8 cellular contexts compared by ENCODE assay signal in the genomic region with DNA sequence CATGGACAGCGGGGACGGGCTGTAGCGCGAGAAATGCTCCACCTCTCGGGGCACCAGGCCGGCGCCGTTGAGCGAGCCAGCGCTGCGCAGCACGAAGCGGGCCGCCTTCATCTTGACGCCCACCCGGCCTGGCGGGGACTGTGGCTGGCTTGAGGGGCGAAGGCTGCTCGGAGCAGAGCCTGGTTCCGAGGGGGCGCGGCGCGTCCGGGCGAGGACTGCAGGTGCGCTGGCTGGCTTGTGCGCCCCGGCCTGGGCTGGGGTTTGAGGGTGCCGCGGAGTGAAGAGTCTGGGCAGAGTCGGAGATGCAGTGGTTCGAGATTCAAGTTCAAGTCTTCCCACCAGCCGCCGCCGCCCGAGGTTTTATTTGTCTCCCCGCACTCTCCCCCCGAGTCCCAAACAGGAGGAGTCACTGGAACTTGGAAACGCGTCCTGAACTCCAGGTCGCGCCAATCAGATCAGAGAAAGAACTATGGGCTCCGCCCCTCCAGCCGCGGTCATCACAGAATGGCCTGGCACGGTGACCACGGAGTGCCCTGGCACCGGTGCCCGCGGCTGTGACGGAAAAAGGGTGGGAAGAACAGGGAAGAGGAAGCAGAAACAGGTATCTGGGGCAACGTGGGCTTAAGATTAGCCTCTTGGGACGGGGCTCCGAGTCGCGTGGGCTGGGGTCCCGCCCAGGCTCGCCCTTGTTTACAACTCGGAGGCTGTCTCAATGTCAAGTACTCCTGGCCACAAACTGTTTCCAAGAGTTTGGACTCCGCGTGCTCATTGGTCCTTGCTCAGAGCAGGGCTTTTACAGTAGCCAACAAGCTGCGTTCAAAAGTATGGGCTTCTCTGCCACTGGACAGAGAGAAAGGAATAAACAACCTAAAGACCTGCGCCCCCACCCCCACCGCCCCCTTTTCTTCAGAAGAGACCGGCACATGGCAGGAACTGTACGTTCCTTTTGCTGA. TPM values are rescaled to one million over a fixed set of nuclear protein-coding genes. Genes with fewer than 3 reads are reported as not detected.
DNase-seq lines count a peak whose midpoint lies in the region; ATAC-seq and TF ChIP-seq lines count a peak whose summit lies in the region.

A gene (minus strand): TSS at position 334 of the 953 bp plus-strand sequence. CDS start 223 bp downstream, at position 111.

- peaks cover 34% of the 10 kb centered on the region for H3K27me3 ChIP-seq in A673 (replicated peaks; ENCODE audit: insufficient read depth, low read depth, low read length, poor library complexity)
- no peaks in the 10 kb centered on the region for H3K27me3 ChIP-seq in HCT116 (ENCODE audit: insufficient read depth, low read length)
- H3K27me3 ChIP-seq in tibial artery, result no peaks in the 10 kb centered on the region

- no peaks in the 10 kb centered on the region for H3K36me3 ChIP-seq in A673 (ENCODE audit: insufficient read depth, low read length, poor library complexity, severe bottlenecking)
- no peaks in the 10 kb centered on the region for H3K36me3 ChIP-seq in HCT116 (ENCODE audit: control insufficient read depth in 1 of 2, insufficient read depth in 2 of 2, low read length in 2 of 2)
- no peaks in the 10 kb centered on the region for H3K36me3 ChIP-seq in mucosa of descending colon (ENCODE audit: low read depth)
- H3K36me3 ChIP-seq in tibial artery, result peaks cover 33 to 40% (median 34%) of the 10 kb centered on the region in 3 donors

- DNase-seq in A673 (ENCODE audit: low spot score) (peak; percentile 9), HCT116 (ENCODE audit: low read depth, low spot score) (peak; percentile 51), SW480 (ENCODE audit: low spot score) (peak; percentile 74), fibroblast of peridontal ligament (ENCODE audit: extremely low read depth) (peak; percentile 38), mucosa of descending colon (peak; percentile 91 to 95 (median 92)), tibial artery (peak; percentile 98 to 99)
- no peak for DNase-seq in stimulated activated CD4-positive, alpha-beta T cell treated with anti-CD3 and anti-CD28 coated beads, Interleukin-12 subunit alpha, Interleukin-12 subunit beta, amount 100 ng/mL, for 4 hours

- intact Hi-C loops in A673 (cut with micrococcal nuclease; ENCODE audit: unreplicated experiment), result no loop called here
- intact Hi-C loops in HCT116 (cut with micrococcal nuclease), result no loop called here
- intact Hi-C loops in mucosa of descending colon (cut with DNase I, micrococcal nuclease), result loop anchor here in 1 of 2 donors (5.0 kb wide), 1 partner anchor 49 kb away; no protein-coding TSS in a partner anchor
- intact Hi-C loops in tibial artery (cut with DNase I; ENCODE audit: low total_unique reads), result loop anchor here (1.0 kb wide), 1 partner anchor 47 kb away; no protein-coding TSS in a partner anchor

- H3K9me3 ChIP-seq in A673 (ENCODE audit: low read depth, low read length, poor library complexity, severe bottlenecking), result no peaks in the 10 kb centered on the region
- H3K9me3 ChIP-seq in HCT116 (ENCODE audit: control insufficient read depth in 1 of 2, insufficient read depth in 1 of 2, low read depth in 1 of 2, low read length in 2 of 2), result no peaks in the 10 kb centered on the region
- H3K9me3 ChIP-seq in mucosa of descending colon, result no peaks in the 10 kb centered on the region
- H3K9me3 ChIP-seq in tibial artery, result no peaks in the 10 kb centered on the region

- H3K4me3 ChIP-seq in A673 (ENCODE audit: low read depth, low read length, poor library complexity, severe bottlenecking) (peak within 1 kb of the TSS; percentile 46), HCT116 (replicated peaks in 1 of 2; ENCODE audit: low read depth in 1 of 2, low read length in 2 of 2) (peak within 1 kb of the TSS; percentile 54 to 64), mucosa of descending colon (peak within 1 kb of the TSS; percentile 79), tibial artery (peak within 1 kb of the TSS; percentile 89 to 90)

- no peaks in the 10 kb centered on the region for H4K20me1 ChIP-seq in HCT116 (ENCODE audit: insufficient read depth)

- H3K9ac ChIP-seq in HCT116 (ENCODE audit: low read length), result peak within 1 kb of the TSS; percentile 42

- no peak for TF ChIP-seq RAD21 in HCT116 (IDR thresholded peaks at IDR 0.05; ENCODE audit: low read depth)

- TF ChIP-seq CTCF in A673 (conservative IDR thresholded peaks at IDR 0.05; ENCODE audit: low read depth, low read length) (no peak), HCT116 (IDR thresholded peaks at IDR 0.05 in 2 of 3, conservative IDR thresholded peaks at IDR 0.05 in 1 of 3; ENCODE audit: borderline replicate concordance in 1 of 3, insufficient read depth in 1 of 3, low read depth in 2 of 3, low read length in 2 of 3) (no peak), mucosa of descending colon (IDR thresholded peaks at IDR 0.05) (no peak), tibial artery (IDR thresholded peaks at IDR 0.05) (no peak)

- RAD21 ChIA-PET in HCT116 (lab: Charles Lee; ENCODE audit: low non-redundant PET in 1 of 2, low total read pairs in 2 of 2, uncharacterized antibody in 2 of 2, unreplicated experiment in 2 of 2), result no interaction called here

- H3K4me1 ChIP-seq in A673 (ENCODE audit: insufficient read depth, low read length, poor library complexity, severe bottlenecking), result peaks cover 5% of the 10 kb centered on the region
- peaks cover 0 to 15% of the 10 kb centered on the region in 2 experiments; a peak in 3 of 4 replicates for H3K4me1 ChIP-seq in HCT116 (ENCODE audit: control insufficient read depth in 1 of 2, insufficient read depth in 2 of 2, low read length in 2 of 2)
- H3K4me1 ChIP-seq in mucosa of descending colon (ENCODE audit: low read depth), result peaks cover 5% of the 10 kb centered on the region
- peaks cover 0 to 37% (median 13%) of the 10 kb centered on the region in 4 donors for H3K4me1 ChIP-seq in tibial artery

- BruUV-seq in A673 (replicated peaks; lab: Mats Ljungman, UMichigan) (no TSS peak), HCT116 (replicated peaks; lab: Mats Ljungman, UMichigan) (TSS peak; percentile 72)

- no peaks in the 10 kb centered on the region for H3K9me2 ChIP-seq in HCT116 (ENCODE audit: insufficient read depth)

- peak within 1 kb of the TSS; percentile 92 for H3K4me2 ChIP-seq in HCT116 (ENCODE audit: low read length)

- no peaks in the 10 kb centered on the region for H3K79me2 ChIP-seq in HCT116 (ENCODE audit: insufficient read depth, low read length)

- CTCF ChIA-PET in A673 (lab: Charles Lee) (no interaction called here), HCT116 (lab: Charles Lee) (interaction anchor here (0.7 kb wide), 1 partner anchor 90 kb away, joined by 3 read pairs; no protein-coding TSS in a partner anchor)

- TF ChIP-seq POLR2A in HCT116 (IDR thresholded peaks at IDR 0.05; ENCODE audit: borderline replicate concordance, extremely low read depth, insufficient read depth, insufficient read length), result no peak

- H3K27ac ChIP-seq in A673 (ENCODE audit: low read depth, low read length, poor library complexity, severe bottlenecking) (no peak within 1 kb of the TSS), HCT116 (ENCODE audit: low read depth, low read length) (peak within 1 kb of the TSS; percentile 21; the same call in 1 of the 2 replicates), tibial artery (peak within 1 kb of the TSS; percentile 95 to 97)

- POLR2A ChIA-PET in A673 (lab: Charles Lee; ENCODE audit: low non-redundant PET) (no interaction called here), HCT116 (lab: Charles Lee) (interaction anchor here (1.2 kb wide), 1 partner anchor 51 kb away, joined by 3 read pairs; no protein-coding TSS in a partner anchor)

- peak within 1 kb of the TSS; percentile 93 for H2AFZ ChIP-seq in HCT116 (ENCODE audit: low read depth, low read length, poor library complexity, severe bottlenecking)

- ATAC-seq in HCT116 (peak; percentile 96), mucosa of descending colon (peak; percentile 96), GM21528 (IDR thresholded peaks at IDR 0.05; ENCODE audit: low FRiP score, unreplicated experiment) (no peak)

TF ChIP-seq in HCT116, 20 proteins besides CTCF, POLR2A, EP300 and RAD21 (continues in another document):
- TF ChIP-seq CBX3 (IDR thresholded peaks at IDR 0.05; ENCODE audit: low read depth), result no peak
- TF ChIP-seq, protein P1, sequence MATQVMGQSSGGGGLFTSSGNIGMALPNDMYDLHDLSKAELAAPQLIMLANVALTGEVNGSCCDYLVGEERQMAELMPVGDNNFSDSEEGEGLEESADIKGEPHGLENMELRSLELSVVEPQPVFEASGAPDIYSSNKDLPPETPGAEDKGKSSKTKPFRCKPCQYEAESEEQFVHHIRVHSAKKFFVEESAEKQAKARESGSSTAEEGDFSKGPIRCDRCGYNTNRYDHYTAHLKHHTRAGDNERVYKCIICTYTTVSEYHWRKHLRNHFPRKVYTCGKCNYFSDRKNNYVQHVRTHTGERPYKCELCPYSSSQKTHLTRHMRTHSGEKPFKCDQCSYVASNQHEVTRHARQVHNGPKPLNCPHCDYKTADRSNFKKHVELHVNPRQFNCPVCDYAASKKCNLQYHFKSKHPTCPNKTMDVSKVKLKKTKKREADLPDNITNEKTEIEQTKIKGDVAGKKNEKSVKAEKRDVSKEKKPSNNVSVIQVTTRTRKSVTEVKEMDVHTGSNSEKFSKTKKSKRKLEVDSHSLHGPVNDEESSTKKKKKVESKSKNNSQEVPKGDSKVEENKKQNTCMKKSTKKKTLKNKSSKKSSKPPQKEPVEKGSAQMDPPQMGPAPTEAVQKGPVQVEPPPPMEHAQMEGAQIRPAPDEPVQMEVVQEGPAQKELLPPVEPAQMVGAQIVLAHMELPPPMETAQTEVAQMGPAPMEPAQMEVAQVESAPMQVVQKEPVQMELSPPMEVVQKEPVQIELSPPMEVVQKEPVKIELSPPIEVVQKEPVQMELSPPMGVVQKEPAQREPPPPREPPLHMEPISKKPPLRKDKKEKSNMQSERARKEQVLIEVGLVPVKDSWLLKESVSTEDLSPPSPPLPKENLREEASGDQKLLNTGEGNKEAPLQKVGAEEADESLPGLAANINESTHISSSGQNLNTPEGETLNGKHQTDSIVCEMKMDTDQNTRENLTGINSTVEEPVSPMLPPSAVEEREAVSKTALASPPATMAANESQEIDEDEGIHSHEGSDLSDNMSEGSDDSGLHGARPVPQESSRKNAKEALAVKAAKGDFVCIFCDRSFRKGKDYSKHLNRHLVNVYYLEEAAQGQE (IDR thresholded peaks at IDR 0.05; ENCODE audit: low read depth), result no peak
- TF ChIP-seq SRF (IDR thresholded peaks at IDR 0.05; ENCODE audit: low read depth), result no peak
- TF ChIP-seq JUND (IDR thresholded peaks at IDR 0.05), result no peak
- TF ChIP-seq EGR1 (IDR thresholded peaks at IDR 0.05; ENCODE audit: low read depth), result no peak
- TF ChIP-seq, protein P2, sequence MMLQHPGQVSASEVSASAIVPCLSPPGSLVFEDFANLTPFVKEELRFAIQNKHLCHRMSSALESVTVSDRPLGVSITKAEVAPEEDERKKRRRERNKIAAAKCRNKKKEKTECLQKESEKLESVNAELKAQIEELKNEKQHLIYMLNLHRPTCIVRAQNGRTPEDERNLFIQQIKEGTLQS (IDR thresholded peaks at IDR 0.05), result no peak
- no peak for TF ChIP-seq ELF1 (IDR thresholded peaks at IDR 0.05; ENCODE audit: borderline replicate concordance, low read depth)
- no peak for TF ChIP-seq ZNF274 (IDR thresholded peaks at IDR 0.05; ENCODE audit: low read depth, low read length)
- no peak for TF ChIP-seq ZFX (IDR thresholded peaks at IDR 0.05)

RNA-seq across cellular contexts. Expression of the gene that starts here (rescaled TPM):
- total RNA-seq in A673 (2021), result not detected in 2 replicates
- 2.1 TPM for total RNA-seq in HCT116 (2021; ENCODE audit: unreplicated experiment)
- polyA plus RNA-seq in HCT116 (2012), result 0.64 and 0.79 TPM in 2 replicates
- total RNA-seq in mucosa of descending colon, result 100 to 1,000 TPM in 1 of 3 donors, 10 to 100 TPM in 2; 36.2 to 224 (median 50.6) TPM

Comparison
In these comparisons a context has a peak if more than half of its experiments do, and no peak if none do; other contexts are left out.
1. RNA of the gene that starts here (total RNA-seq): 36.2 to 224 TPM in mucosa of descending colon; 2.1 TPM in HCT116 (single experiment) and not detected in A673; every median in the first group is over 10 times any median in the second.
2. Peak in DNase-seq and H3K4me3 ChIP-seq in A673; RNA of the gene not detected or under 1 TPM.
3. Peak in every context shown above with its lines, with median percentiles within 50 percentile points of each other: H3K4me3 ChIP-seq.